ENCODE assay signal across 8 cellular contexts in the genomic region with DNA sequence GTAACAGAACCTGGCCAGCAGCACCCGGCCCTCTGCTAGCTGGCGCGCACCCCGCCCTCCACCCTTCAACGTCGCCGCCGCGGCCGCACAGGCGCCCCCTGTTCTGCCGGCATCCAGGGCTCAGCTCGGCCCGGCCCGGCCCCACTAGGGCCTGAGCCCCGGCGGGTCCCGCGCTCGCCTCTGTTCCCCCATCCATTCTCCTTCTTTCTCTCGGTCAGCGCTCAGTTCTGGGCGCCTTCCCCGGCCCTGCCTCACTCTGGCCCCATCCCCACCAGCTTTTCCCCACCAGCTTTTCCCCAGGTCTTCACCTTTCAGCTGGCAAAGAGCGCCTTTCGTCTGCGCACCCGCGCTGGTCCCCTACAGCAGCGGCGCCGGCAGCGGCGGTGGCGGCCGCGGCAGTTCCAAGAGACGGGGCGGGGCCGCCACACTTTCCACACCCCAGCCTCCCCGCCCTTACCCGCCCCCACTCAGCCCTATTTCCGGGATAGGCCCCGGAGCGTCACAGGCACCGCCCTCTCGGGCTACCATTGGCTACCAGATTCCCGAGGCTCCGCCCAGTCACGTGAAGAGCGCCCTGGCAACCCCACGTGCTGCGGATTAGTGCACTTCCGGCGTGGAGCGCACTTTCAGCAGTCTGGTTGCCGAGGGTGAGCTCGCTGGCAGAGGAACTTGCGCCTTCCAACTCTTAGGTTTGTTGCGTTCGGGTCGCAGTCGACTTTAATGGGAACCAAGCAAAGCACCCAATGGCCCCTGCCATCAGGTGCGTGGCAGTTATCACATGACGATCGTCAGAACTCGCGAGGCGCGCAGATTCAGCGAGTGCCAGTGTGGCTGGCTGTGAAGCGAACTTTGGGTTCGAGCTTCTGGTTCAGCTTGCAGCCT. TPM values are rescaled to one million over a fixed set of nuclear protein-coding genes. Genes with fewer than 3 reads are reported as not detected.
DNase-seq lines count a peak whose midpoint lies in the region; ATAC-seq and TF ChIP-seq lines count a peak whose summit lies in the region.

A gene (minus strand): TSS at position 403 of the 882 bp plus-strand sequence. CDS start 831 bp downstream, outside the sequence.

- peak within 1 kb of the TSS; percentile 74 for H3K4me3 ChIP-seq in colonic mucosa

- peak within 1 kb of the TSS; percentile 16 for H3K27ac ChIP-seq in colonic mucosa

- ATAC-seq in GM19035 (IDR thresholded peaks at IDR 0.05; ENCODE audit: unreplicated experiment) = peak; percentile 88
- peak; percentile 85 for ATAC-seq in HG03280 (IDR thresholded peaks at IDR 0.05; ENCODE audit: unreplicated experiment)

- peak within 1 kb of the TSS in 1 of 2 donors; percentile 57 for H3K9ac ChIP-seq in colonic mucosa (ENCODE audit: low read depth in 2 of 2, low read length in 2 of 2)

- no peaks in the 10 kb centered on the region for H3K9me3 ChIP-seq in colonic mucosa

- H3K4me1 ChIP-seq in colonic mucosa = peaks cover 4% of the 10 kb centered on the region

- intact Hi-C loops in colonic mucosa (cut with DNase I) = no loop called here

- no peaks in the 10 kb centered on the region for H3K27me3 ChIP-seq in colonic mucosa

- H3K36me3 ChIP-seq in colonic mucosa = no peaks in the 10 kb centered on the region

- no peak for TF ChIP-seq CTCF in colonic mucosa (IDR thresholded peaks at IDR 0.05)

- DNase-seq in AG08396 (ENCODE audit: low spot score) = peak; percentile 99
- DNase-seq in NCI-H345 treated with DMSO at 0.1 percent for 48 hours (lab: John Stamatoyannopoulos, UW; ENCODE audit: unreplicated experiment) = peak; percentile 58
- DNase-seq in activated CD4-positive, alpha-beta T cell treated with anti-CD3 and anti-CD28 coated beads for 24 hours (ENCODE audit: low read depth in 2 of 2) = peak; percentile 92 to 94
- DNase-seq in colonic mucosa = peak; percentile 96
- peak; percentile 98 for DNase-seq in left kidney (ENCODE audit: low read depth, low spot score)
- peak; percentile 92 to 95 for DNase-seq in stimulated activated CD4-positive, alpha-beta T cell treated with anti-CD3 and anti-CD28 coated beads, Interleukin-1b, Interleukin-23, amount 100 ng/mL, for 4 hours (ENCODE audit: low read depth in 2 of 2)

RNA-seq across cellular contexts. Expression of the gene that starts here (rescaled TPM):
- total RNA-seq in colonic mucosa = 1 to 10 TPM; 6.1 to 9.6 TPM

Comparison
In these comparisons a context has a peak if more than half of its experiments do, and no peak if none do; other contexts are left out.
1. Peak in every context shown above with its lines: DNase-seq, ATAC-seq, H3K4me3 ChIP-seq and H3K27ac ChIP-seq.